15 cellular contexts compared by ENCODE assay signal in the genomic region with DNA sequence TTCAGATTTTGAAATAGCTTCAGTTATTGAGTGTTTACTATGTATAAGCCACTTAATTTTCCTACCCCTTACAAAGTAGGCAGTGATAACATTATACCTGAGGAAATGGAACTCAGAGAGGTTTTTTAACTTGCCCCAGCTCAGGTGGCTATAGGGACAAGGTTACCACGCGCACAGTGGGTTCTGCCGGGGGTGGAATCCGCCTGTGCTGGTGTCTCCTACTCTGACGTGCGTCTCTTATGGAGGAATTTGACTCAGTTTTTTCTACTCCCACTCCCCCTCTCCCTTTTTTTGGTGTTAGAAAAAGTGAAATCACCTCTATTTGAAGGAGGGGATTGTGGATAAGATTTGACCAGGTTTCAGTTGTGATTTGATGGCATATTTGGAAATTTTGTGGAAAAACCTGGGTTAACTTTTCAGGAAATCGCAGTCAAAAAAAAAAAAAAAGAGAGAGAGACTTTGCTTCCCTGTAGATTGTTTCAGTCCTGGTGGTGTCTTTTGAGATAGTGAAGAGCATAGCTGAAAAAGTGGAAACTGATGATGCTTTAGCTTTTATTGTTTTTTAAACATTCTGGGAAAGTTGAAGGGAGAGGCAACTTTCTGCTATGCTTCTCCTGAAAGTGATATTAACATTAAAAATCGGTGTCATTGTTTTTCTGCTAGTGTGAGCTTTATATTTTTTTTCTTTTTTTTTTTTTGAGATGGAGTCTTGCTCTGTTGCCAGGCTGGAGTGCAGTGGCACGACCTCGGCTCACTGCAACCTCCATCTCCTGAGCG. TPM values are rescaled to one million over a fixed set of nuclear protein-coding genes. Genes with fewer than 3 reads are reported as not detected.
DNase-seq lines count a peak whose midpoint lies in the region; ATAC-seq, FAIRE-seq and TF ChIP-seq lines count a peak whose summit lies in the region.
"Had no signal": no experiment of that assay in that cellular context is flagged by ENCODE, and none has a peak within 500 bp of the region (broad histone marks: within the 10 kb centered on the region; RNA-seq: fewer than 3 reads in every experiment).

No MANE protein-coding gene starts in this region.

- H4K12ac ChIP-seq in trophoblast cell (ENCODE audit: low read depth, low read length): no peak overlapping the region

- no peak overlapping the region for H2AFZ ChIP-seq in GM12878 (ENCODE audit: control insufficient read depth, low read depth, low read length)
- no peak overlapping the region for H2AFZ ChIP-seq in trophoblast cell (ENCODE audit: insufficient read depth, low read length, poor library complexity)

- H3K27me3 ChIP-seq in BLaER1 treated with 17β-estradiol and CSF1 and Interleukin-3, amounts not matched to agents 10 nM and 100 nM: no peaks in the 10 kb centered on the region
- H3K27me3 ChIP-seq in GM12878 (replicated peaks in 1 of 2; ENCODE audit: control insufficient read depth in 2 of 2, insufficient read depth in 2 of 2, low read length in 1 of 2) (no peaks in the 10 kb centered on the region), trophoblast cell (ENCODE audit: insufficient read depth, low read length) (no peaks in the 10 kb centered on the region)

- H3K36me3 Mint-ChIP-seq in IgD-negative memory B cell: no peaks in the 10 kb centered on the region

- CTCF ChIA-PET in GM12878 (lab: Yijun Ruan, JAX): interaction anchor here (0.7 to 6.7 kb wide), 13 partner anchors 7 to 112 kb away, joined by 3 to 43 read pairs (median 4); no protein-coding TSS in a partner anchor

- peaks cover 15 to 39% (median 35%) of the 10 kb centered on the region in 11 experiments for H3K9me3 ChIP-seq in BLaER1 treated with 17β-estradiol and CSF1 and Interleukin-3, amounts not matched to agents 10 nM and 100 nM (replicated peaks in 1 of 11)
- H3K9me3 ChIP-seq in GM12878 (replicated peaks; ENCODE audit: control insufficient read depth, insufficient read depth, low read length) (peaks cover 3% of the 10 kb centered on the region), trophoblast cell (ENCODE audit: insufficient read depth, low read depth, low read length) (no peaks in the 10 kb centered on the region)

- peaks cover 0 to 49% (median 19%) of the 10 kb centered on the region in 11 experiments; a peak in 18 of 22 replicates for H3K36me3 ChIP-seq in BLaER1 treated with 17β-estradiol and CSF1 and Interleukin-3, amounts not matched to agents 10 nM and 100 nM
- no peaks in the 10 kb centered on the region for H3K36me3 ChIP-seq in GM12878 (ENCODE audit: control insufficient read depth in 2 of 2, insufficient read depth in 2 of 2, low read length in 1 of 2)
- H3K36me3 ChIP-seq in trophoblast cell (ENCODE audit: control insufficient read depth in 1 of 2, insufficient read depth in 2 of 2, low read length in 2 of 2): no peaks in the 10 kb centered on the region

- no peak overlapping the region for H2BK12ac ChIP-seq in trophoblast cell (ENCODE audit: low read length)

- peaks cover 96% of the 10 kb centered on the region for H3K79me2 ChIP-seq in GM12878 (ENCODE audit: control insufficient read depth, insufficient read depth, low read length)
- H3K79me2 ChIP-seq in trophoblast cell (ENCODE audit: control insufficient read depth, insufficient read depth, low read length, poor library complexity): peaks cover 34% of the 10 kb centered on the region

- H3K4me3 Mint-ChIP-seq in IgD-negative memory B cell: peak overlapping the region; percentile 66 to 81 (median 76)
- H3K4me3 Mint-ChIP-seq: CD4-positive, alpha-beta T cell had no signal

- in situ Hi-C loops in GM12878 (cut with MboI): loop anchor here (25.0 kb wide), 1 partner anchor 503 kb away; the partner anchor contains the start of gene OTULIN

- SMC1A ChIA-PET in GM12878 (lab: Charles Lee; ENCODE audit: uncharacterized antibody, unreplicated experiment): interaction anchor here (0.6 to 18.3 kb wide), 10 partner anchors 11 to 167 kb away, joined by 3 to 430 read pairs (median 4); no protein-coding TSS in a partner anchor

- no peak overlapping the region for H2AK5ac ChIP-seq in trophoblast cell (ENCODE audit: low read length)

- H3K9ac ChIP-seq in BLaER1 treated with 17β-estradiol and CSF1 and Interleukin-3, amounts not matched to agents 10 nM and 100 nM: no peak overlapping the region; a peak in 1 of 22 replicates
- H3K9ac ChIP-seq in GM12878 (ENCODE audit: control insufficient read depth, insufficient read depth, low read length) (no peak overlapping the region), trophoblast cell (ENCODE audit: low read length) (no peak overlapping the region)

- H3K27ac Mint-ChIP-seq in IgD-negative memory B cell: peak overlapping the region; percentile 33 to 91 (median 49)
- H3K27ac Mint-ChIP-seq: CD4-positive, alpha-beta T cell had no signal

- no peak for TF ChIP-seq RAD21 in GM12878 (IDR thresholded peaks at IDR 0.05; ENCODE audit: insufficient read depth, low read depth, low read length)

- 62% methylated on average over 10 of the region's 11 CpGs for WGBS in GM12878 (ENCODE audit: insufficient coverage, insufficient replicate concordance, low lambda C conversion rate, missing lambda C conversion rate)
- WGBS in trophoblast cell (ENCODE audit: extremely low coverage, insufficient coverage, insufficient read length): no CpG with 5 or more reads among the region's 11 CpGs

- POLR2A ChIA-PET in GM12878 (lab: Charles Lee): interaction anchor here (0.6 to 22.7 kb wide), 12 partner anchors 9 to 512 kb away, joined by 3 to 347 read pairs (median 4); no protein-coding TSS in a partner anchor

- H3K4ac ChIP-seq in trophoblast cell (ENCODE audit: low read depth, low read length): peak overlapping the region; percentile 97

- DNase-seq in GM12878 (ENCODE audit: low read depth, low spot score) (no peak), trophoblast cell (no peak)
- DNase-seq in effector CD8-positive, alpha-beta T cell (lab: John Stamatoyannopoulos, UW): no peak
- DNase-seq: Calu3; CD4-positive, alpha-beta T cell; NCI-H1436 treated with DMSO at 0.1 percent for 48 hours; NCI-H2081 treated with DMSO at 0.1 percent for 48 hours had no signal

- no peak overlapping the region for H3K14ac ChIP-seq in trophoblast cell (ENCODE audit: low read length)

- no peak for FAIRE-seq in GM12878 (lab: Jason Lieb, UNC)
- FAIRE-seq: A204.1, G401.6, H54 had no signal

- ATAC-seq in GM12878 (no peak), HG02938 (IDR thresholded peaks at IDR 0.05; ENCODE audit: unreplicated experiment) (no peak), GM19035 (IDR thresholded peaks at IDR 0.05; ENCODE audit: unreplicated experiment) (no peak), HG02798 (IDR thresholded peaks at IDR 0.05; ENCODE audit: poor library complexity, unreplicated experiment) (no peak)

- no peak overlapping the region for H4K91ac ChIP-seq in trophoblast cell (ENCODE audit: low read depth, low read length)

- no peak for TF ChIP-seq EP300 in GM12878 (IDR thresholded peaks at IDR 0.05; ENCODE audit: borderline replicate concordance in 1 of 2, control insufficient read depth in 1 of 2, low read depth in 2 of 2, low read length in 2 of 2)

- peaks cover 13% of the 10 kb centered on the region for H3K79me1 ChIP-seq in trophoblast cell (ENCODE audit: low read length)

- H2BK120ac ChIP-seq in trophoblast cell (ENCODE audit: insufficient read depth, low read length, poor library complexity): no peak overlapping the region

- no peak for TF ChIP-seq CTCF in GM12878 (IDR thresholded peaks at IDR 0.05 in 2 of 3, conservative IDR thresholded peaks at IDR 0.05 in 1 of 3; ENCODE audit: control insufficient read depth in 2 of 3, extremely low read depth in 1 of 3, insufficient read depth in 1 of 3, low read depth in 3 of 3, low read length in 3 of 3)

- H3K4me2 ChIP-seq in BLaER1 treated with 17β-estradiol and CSF1 and Interleukin-3, amounts not matched to agents 10 nM and 100 nM: peak overlapping the region in 9 of 11 experiments; percentile 2 to 90 (median 77); a peak in 16 of 22 replicates
- H3K4me2 ChIP-seq in GM12878 (ENCODE audit: control insufficient read depth, insufficient read depth): peak overlapping the region; percentile 73; the same call in 1 of the 2 replicates
- H3K4me2 ChIP-seq in trophoblast cell (ENCODE audit: low read length): no peak overlapping the region

- peak overlapping the region in 4 of 11 experiments; percentile 10 to 89 (median 48); a peak in 7 of 22 replicates for H3K27ac ChIP-seq in BLaER1 treated with 17β-estradiol and CSF1 and Interleukin-3, amounts not matched to agents 10 nM and 100 nM
- H3K27ac ChIP-seq in GM12878 (ENCODE audit: control insufficient read depth, insufficient read depth) (peak overlapping the region; percentile 57; the same call in 1 of the 2 replicates), trophoblast cell (ENCODE audit: low read depth, low read length) (no peak overlapping the region)

- intact Hi-C loops in GM12878 (cut with micrococcal nuclease; ENCODE audit: unreplicated experiment): no loop called here

- no peak for TF ChIP-seq POLR2A in GM12878 (IDR thresholded peaks at IDR 0.05; ENCODE audit: low read depth, low read length)

- H3K4me1 ChIP-seq in BLaER1 treated with 17β-estradiol and CSF1 and Interleukin-3, amounts not matched to agents 10 nM and 100 nM: peaks cover 49 to 72% (median 64%) of the 10 kb centered on the region in 10 experiments
- peaks cover 48% of the 10 kb centered on the region for H3K4me1 ChIP-seq in GM12878 (ENCODE audit: control insufficient read depth, insufficient read depth, low read length)
- peaks cover 25 to 35% of the 10 kb centered on the region in 2 experiments for H3K4me1 ChIP-seq in trophoblast cell (ENCODE audit: control insufficient read depth in 1 of 2, insufficient read depth in 2 of 2, low read length in 2 of 2)

- H4K8ac ChIP-seq in trophoblast cell (ENCODE audit: low read depth, low read length): no peak overlapping the region

- H4K20me1 ChIP-seq in BLaER1 treated with 17β-estradiol and CSF1 and Interleukin-3, amounts not matched to agents 10 nM and 100 nM: peaks cover 8 to 99% (median 76%) of the 10 kb centered on the region in 11 experiments; a peak in 19 of 22 replicates
- no peaks in the 10 kb centered on the region for H4K20me1 ChIP-seq in GM12878 (ENCODE audit: control insufficient read depth, insufficient read depth)

- no peak overlapping the region for H3K18ac ChIP-seq in trophoblast cell (ENCODE audit: low read length)

- H3K4me3 ChIP-seq in BLaER1 treated with 17β-estradiol and CSF1 and Interleukin-3, amounts not matched to agents 10 nM and 100 nM: no peak overlapping the region
- no peak overlapping the region for H3K4me3 ChIP-seq in GM12878
- no peak overlapping the region for H3K4me3 ChIP-seq in trophoblast cell (ENCODE audit: low read depth, low read length)

- peaks cover 26 to 41% (median 33%) of the 10 kb centered on the region in 3 donors for H3K4me1 Mint-ChIP-seq in IgD-negative memory B cell

- H3K27me3 Mint-ChIP-seq in IgD-negative memory B cell: no peaks in the 10 kb centered on the region

- RAD21 ChIA-PET in GM12878 (lab: Charles Lee; ENCODE audit: unreplicated experiment): interaction anchor here (0.6 to 9.0 kb wide), 12 partner anchors 9 to 110 kb away, joined by 3 to 120 read pairs (median 8); partner anchors contain the start of gene TRIO

- BruUV-seq in GM12878 (replicated peaks; lab: Mats Ljungman, UMichigan): no TSS peak

- peaks cover under 1 to 2% (median 2%) of the 10 kb centered on the region in 3 donors for H3K9me3 Mint-ChIP-seq in IgD-negative memory B cell
- H3K9me3 Mint-ChIP-seq: CD4-positive, alpha-beta T cell had no signal

- H3K23ac ChIP-seq in trophoblast cell (ENCODE audit: low read length): no peak overlapping the region

- H2BK5ac ChIP-seq in trophoblast cell (ENCODE audit: low read depth, low read length, poor library complexity): no peak overlapping the region

RNA-seq across cellular contexts. Expression of gene TRIO, which starts 15.9 kb away (rescaled TPM):
- polyA plus RNA-seq in IgD-negative memory B cell (8.5 TPM), GM12878 (2011; rRNA removed) (67.6 and 71.9 TPM in 2 replicates), GM12878 (2014; fragmentation: Illumina TruSeq; extraction: Trizol) (41.3 and 57.2 TPM in 2 replicates), GM12878 (2014; fragmentation: Nextera tagmentation; extraction: Ambion mirVana) (1 to 10 TPM; 5.1 to 5.8 TPM), GM12878 (2014; rRNA removed) (40.2 and 49.4 TPM in 2 replicates), GM12878 (2016; fragmentation: Nextera tagmentation; extraction: Ambion mirVana) (10 to 100 TPM in 1 of 2 experiments, 1 to 10 TPM in 1; 10.0 to 11.2 TPM)
- total RNA-seq in GM12878 (2013; cell fraction: nucleolus; rRNA removed): 1,689 and 1,819 TPM in 2 replicates
- total RNA-seq in GM12878 (2014; rRNA removed) (49.0 and 50.6 TPM in 2 replicates), GM12878 (2014; rRNA removed; fragmentation: Illumina TruSeq; extraction: Trizol) (48.9 and 56.3 TPM in 2 replicates), GM12878 (2021) (87.3 and 96.4 TPM in 2 replicates)
- 62.6 TPM for polyA plus RNA-seq in GM12878 (2011; ENCODE audit: low read depth)
- polyA plus RNA-seq in GM12878 (2011; cell fraction: cytosol; rRNA removed): 46.8 and 51.7 TPM in 2 replicates
- 366 and 390 TPM in 2 replicates for polyA plus RNA-seq in GM12878 (2011; cell fraction: nucleus; rRNA removed)
- polyA plus RNA-seq in GM12878 (2012): 54.9 and 67.5 TPM in 2 replicates
- polyA minus RNA-seq in GM12878 (2011; rRNA and poly(A)+ RNA removed): 414 and 436 TPM in 2 replicates
- 45.6 and 49.8 TPM in 2 replicates for polyA minus RNA-seq in GM12878 (2011; cell fraction: cytosol; rRNA and poly(A)+ RNA removed)
- 344 and 514 TPM in 2 replicates for polyA minus RNA-seq in GM12878 (2011; cell fraction: nucleus; rRNA and poly(A)+ RNA removed)
- 47.9 and 49.7 TPM in 2 replicates for polyA plus RNA-seq in trophoblast cell (2013)
